In the genomic region with DNA sequence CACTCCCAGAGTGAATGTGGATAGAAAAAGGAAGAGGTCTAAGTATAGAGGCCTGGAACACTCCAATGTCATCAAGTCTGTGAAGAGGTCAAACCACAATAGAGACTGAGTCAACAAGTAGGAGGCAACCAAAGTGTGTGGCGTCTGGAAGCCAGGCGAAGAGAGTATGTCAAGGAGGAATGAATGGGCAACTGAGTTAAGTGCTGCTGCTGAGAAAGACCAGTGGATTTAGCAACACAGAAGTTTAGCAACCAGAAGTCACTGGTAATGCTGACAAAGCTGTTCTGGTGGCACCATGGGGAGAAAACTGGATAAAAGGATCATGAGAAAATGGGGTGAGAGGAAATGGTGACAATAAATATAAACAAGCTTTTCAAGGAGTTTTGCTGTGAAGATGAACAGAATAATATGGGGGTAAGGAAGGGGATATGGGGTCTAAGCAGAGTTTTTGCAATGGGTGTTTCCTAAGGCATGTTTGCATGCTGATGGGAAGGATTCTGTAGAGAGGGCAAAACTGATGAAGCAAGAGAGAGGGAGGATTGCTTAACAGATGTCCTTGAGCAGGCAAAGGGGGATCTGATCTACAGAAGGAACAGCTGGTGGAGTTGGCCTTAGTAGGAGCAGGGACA, we compare ENCODE assay signal across 10 cellular contexts. TPM values are rescaled to one million over a fixed set of nuclear protein-coding genes. Genes with fewer than 3 reads are reported as not detected.
A peak's percentile ranks its signal among the peaks of the same experiment; 100 is the strongest.
DNase-seq lines count a peak whose midpoint lies in the region; TF ChIP-seq lines count a peak whose summit lies in the region.
"Had no signal": no experiment of that assay in that cellular context is flagged by ENCODE, and none has a peak within 500 bp of the region (broad histone marks: within the 10 kb centered on the region; RNA-seq: fewer than 3 reads in every experiment).

No MANE protein-coding gene starts in this region.

- DNase-seq in Daoy (ENCODE audit: low read depth) (peak; percentile 87), KBM-7 (peak; percentile 84), adrenal gland (peak in 4 of 7 donors; percentile 11 to 37 (median 20)), mesenchymal stem cell (peak; percentile 98), colonic mucosa (no peak), inferior parietal cortex (ENCODE audit: extremely low spot score) (no peak), cerebellar nuclear complex (lab: John Stamatoyannopoulos, UW) (no peak), globus pallidus (ENCODE audit: low spot score) (no peak)
- DNase-seq: head of caudate nucleus had no signal

- H3K27ac ChIP-seq in adrenal gland (peak overlapping the region in 1 of 5 donors; percentile 11), mesenchymal stem cell (ENCODE audit: low read length, poor library complexity, severe bottlenecking) (peak overlapping the region; percentile 8), colonic mucosa (no peak overlapping the region)

- H3K4me2 ChIP-seq in mesenchymal stem cell (ENCODE audit: low read length, poor library complexity, severe bottlenecking) = no peak overlapping the region

- intact Hi-C loops in adrenal gland (cut with DNase I) (no loop called here), colonic mucosa (cut with DNase I) (no loop called here)

- H3K27me3 ChIP-seq in adrenal gland (no peaks in the 10 kb centered on the region), mesenchymal stem cell (ENCODE audit: control insufficient read depth in 1 of 2, insufficient read depth in 1 of 2, low read length in 2 of 2) (no peaks in the 10 kb centered on the region), colonic mucosa (no peaks in the 10 kb centered on the region)

- no peak overlapping the region for H2BK120ac ChIP-seq in mesenchymal stem cell (ENCODE audit: low read depth, low read length)

- no peak overlapping the region for H3K14ac ChIP-seq in mesenchymal stem cell (ENCODE audit: low read length in 2 of 2)

- no peak overlapping the region for H3K23ac ChIP-seq in mesenchymal stem cell (ENCODE audit: low read length in 2 of 2)

- no peak for TF ChIP-seq POLR2A in adrenal gland (IDR thresholded peaks at IDR 0.05)

- H3K4ac ChIP-seq in mesenchymal stem cell (ENCODE audit: low read depth in 1 of 2, low read length in 2 of 2) = no peak overlapping the region

- H2BK15ac ChIP-seq in mesenchymal stem cell (ENCODE audit: low read depth, poor library complexity, severe bottlenecking) = no peak overlapping the region

- no peak overlapping the region for H3K18ac ChIP-seq in mesenchymal stem cell (ENCODE audit: low read depth in 1 of 2, low read length in 2 of 2)

- no peak overlapping the region for H2AFZ ChIP-seq in mesenchymal stem cell (ENCODE audit: low read depth, low read length)

- no peaks in the 10 kb centered on the region for H3K79me1 ChIP-seq in mesenchymal stem cell (replicated peaks; ENCODE audit: low read length, poor library complexity, severe bottlenecking)

- no peak overlapping the region for H2BK5ac ChIP-seq in mesenchymal stem cell (ENCODE audit: low read depth, low read length, poor library complexity, severe bottlenecking)

- 58 to 70% (median 59%) methylated on average over 2 of the region's 2 CpGs for WGBS in adrenal gland, 4 donors
- WGBS in mesenchymal stem cell = 0% methylated on average over 2 of the region's 2 CpGs

- H3K9me3 ChIP-seq in adrenal gland (replicated peaks in 1 of 3) (no peaks in the 10 kb centered on the region), mesenchymal stem cell (ENCODE audit: control insufficient read depth, low read length) (no peaks in the 10 kb centered on the region), colonic mucosa (no peaks in the 10 kb centered on the region)

- H2BK12ac ChIP-seq in mesenchymal stem cell (ENCODE audit: low read length in 2 of 2) = no peak overlapping the region

- in situ Hi-C loops in KBM-7 (cut with MboI; ENCODE audit: low pct_unique_long_range_greater_than_20kb, low sequenced_read_pairs) = no loop called here

- H3K9ac ChIP-seq in mesenchymal stem cell (ENCODE audit: low read length) (peak overlapping the region; percentile 31), colonic mucosa (ENCODE audit: low read depth in 2 of 2, low read length in 2 of 2) (no peak overlapping the region)

- H4K91ac ChIP-seq in mesenchymal stem cell (ENCODE audit: low read length) = no peak overlapping the region

- H3K4me3 ChIP-seq in adrenal gland = no peak overlapping the region
- no peak overlapping the region for H3K4me3 ChIP-seq in mesenchymal stem cell (ENCODE audit: insufficient read depth in 1 of 2, low read depth in 1 of 2, low read length in 2 of 2)
- H3K4me3 ChIP-seq in colonic mucosa = no peak overlapping the region

- no peak overlapping the region for H4K8ac ChIP-seq in mesenchymal stem cell (ENCODE audit: low read length)

- no peaks in the 10 kb centered on the region for H3K36me3 ChIP-seq in adrenal gland (replicated peaks in 1 of 2)
- peaks cover 3 to 14% of the 10 kb centered on the region in 2 experiments for H3K36me3 ChIP-seq in mesenchymal stem cell (ENCODE audit: control insufficient read depth in 1 of 2, insufficient read depth in 2 of 2, low read depth in 1 of 2, low read length in 2 of 2)
- no peaks in the 10 kb centered on the region for H3K36me3 ChIP-seq in colonic mucosa

- H2AK5ac ChIP-seq in mesenchymal stem cell (ENCODE audit: low read length, severe bottlenecking) = no peak overlapping the region

- TF ChIP-seq CTCF in adrenal gland (IDR thresholded peaks at IDR 0.05) (no peak), colonic mucosa (IDR thresholded peaks at IDR 0.05) (no peak)

- H3K4me1 ChIP-seq in adrenal gland (replicated peaks in 1 of 2) (peaks cover 0 to 9% of the 10 kb centered on the region in 2 donors), mesenchymal stem cell (ENCODE audit: control insufficient read depth, insufficient read depth, low read depth, low read length) (peaks cover 9% of the 10 kb centered on the region), colonic mucosa (no peaks in the 10 kb centered on the region)

RNA-seq across cellular contexts. Expression of a gene that starts 38.4 kb away (rescaled TPM):
- 13.8 and 27.8 TPM in 2 replicates for total RNA-seq in Daoy (2014; rRNA removed; shearing (Covaris generic))
- total RNA-seq in adrenal gland = 1 to 10 TPM; 1.4 to 9.8 (median 3.5) TPM
- polyA plus RNA-seq in adrenal gland = 10 to 100 TPM in 1 of 3 donors, 1 to 10 TPM in 2; 4.6 to 18.2 (median 5.3) TPM
- 0.04 TPM for polyA plus RNA-seq in mesenchymal stem cell (2013, experiment 1 of 2)
- 0.07 TPM for polyA plus RNA-seq in mesenchymal stem cell (2013, experiment 2 of 2)
- 1 to 10 TPM; 1.0 to 1.9 TPM for total RNA-seq in colonic mucosa
- total RNA-seq: T-helper 2 cell treated with Interferon-gamma antibody and Interleukin-4, amounts not matched to agents 100 ng/mL and 5 ng/mL, for 36 hours had no signal

Comparison
In these comparisons a context has a peak if more than half of its experiments do, and no peak if none do; other contexts are left out.
1. DNase-seq: peak in Daoy (single experiment), KBM-7 (single experiment), adrenal gland (4 of 7) and mesenchymal stem cell (single experiment); none in colonic mucosa (single experiment), inferior parietal cortex (single experiment), cerebellar nuclear complex (0 of 2) and globus pallidus (single experiment).